Comparison of ENCODE assay signal across 17 cellular contexts in the genomic region with DNA sequence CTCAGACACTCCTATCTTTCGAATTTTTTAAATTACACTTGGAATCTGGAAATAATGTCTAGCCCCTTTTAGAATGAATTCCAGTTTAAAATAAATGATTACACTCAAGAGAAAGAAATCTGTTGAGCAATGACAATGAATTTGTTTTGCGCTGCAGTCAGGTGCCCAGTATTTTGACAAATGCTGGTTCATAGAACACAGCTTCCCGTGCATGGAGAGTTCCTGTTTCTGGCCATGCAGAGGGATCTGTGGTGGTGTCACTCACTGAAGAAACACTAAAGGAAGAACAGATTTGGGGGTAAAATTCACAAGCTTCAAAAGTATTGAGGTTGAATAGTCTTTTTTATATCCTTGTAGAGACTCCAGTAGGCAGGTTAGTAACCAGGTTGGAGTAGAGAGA.
DNase-seq lines count a peak whose midpoint lies in the region; ATAC-seq and TF ChIP-seq lines count a peak whose summit lies in the region.
"Had no signal": no experiment of that assay in that cellular context is flagged by ENCODE, and none has a peak within 500 bp of the region (broad histone marks: within the 10 kb centered on the region; RNA-seq: fewer than 3 reads in every experiment).

No MANE protein-coding gene starts in this region.

- no peak for DNase-seq in Right ventricle myocardium superior
- DNase-seq in left ventricle myocardium inferior, result no peak
- DNase-seq in MV-4-11 (lab: John Stamatoyannopoulos, UW), result peak; percentile 36
- peak in 1 of 2 donors; percentile 14 for DNase-seq in tibial nerve (ENCODE audit: low spot score in 2 of 2)
- DNase-seq in T-helper 2 cell treated with Interferon-gamma antibody and Interleukin-4, amounts not matched to agents 5 μg/mL and 100 μg/mL, for 36 hours (ENCODE audit: low spot score), result no peak
- DNase-seq in NCI-H1694 (lab: John Stamatoyannopoulos, UW), result no peak
- DNase-seq: DMS 273 treated with DMSO at 0.1 percent for 48 hours, GF-D8, IMR-90, NCI-H1436, NCI-H2029 treated with DMSO at 0.1 percent for 48 hours, NCI-H2171 treated with DMSO at 0.1 percent for 48 hours, NCI-H774, SIG-M5 had no signal

- H3K4me3 ChIP-seq in left ventricle myocardium inferior, result no peak overlapping the region
- H3K4me3 ChIP-seq in tibial nerve, result no peak overlapping the region
- H3K4me3 ChIP-seq: BLaER1 had no signal

- no peaks in the 10 kb centered on the region for H3K4me1 ChIP-seq in left ventricle myocardium inferior
- H3K4me1 ChIP-seq in tibial nerve, result peaks cover 0 to 17% (median 9%) of the 10 kb centered on the region in 4 donors
- H3K4me1 ChIP-seq: BLaER1 had no signal

- no peak for TF ChIP-seq POLR2A in tibial nerve (IDR thresholded peaks at IDR 0.05)

- TF ChIP-seq CTCF in left ventricle myocardium inferior (IDR thresholded peaks at IDR 0.05; ENCODE audit: borderline replicate concordance) (no peak), tibial nerve (IDR thresholded peaks at IDR 0.05) (no peak)

- no peaks in the 10 kb centered on the region for H3K27me3 Mint-ChIP-seq in dendritic cell treated with granulocyte-macrophage colony-stimulating factor and Interleukin-4, amounts not matched to agents 40 ng/mL and 50 ng/mL, for 4 days
- H3K27me3 Mint-ChIP-seq in T-helper 2 cell treated with Interferon-gamma antibody and Interleukin-4, amounts not matched to agents 5 μg/mL and 100 μg/mL, for 36 hours (ENCODE audit: low read depth), result peaks cover 5% of the 10 kb centered on the region

- peak; percentile 33 to 55 for TF ChIP-seq EP300 in tibial nerve (IDR thresholded peaks at IDR 0.05)

- H3K4me3 Mint-ChIP-seq in dendritic cell treated with granulocyte-macrophage colony-stimulating factor and Interleukin-4, amounts not matched to agents 40 ng/mL and 50 ng/mL, for 4 days, result no peak overlapping the region
- no peak overlapping the region for H3K4me3 Mint-ChIP-seq in T-helper 2 cell treated with Interferon-gamma antibody and Interleukin-4, amounts not matched to agents 5 μg/mL and 100 μg/mL, for 36 hours

- 50 to 52% methylated on average over 3 of the region's 3 CpGs for WGBS in tibial nerve, 2 donors

- no peaks in the 10 kb centered on the region for H3K27me3 ChIP-seq in left ventricle myocardium inferior (ENCODE audit: low read depth)
- H3K27me3 ChIP-seq in tibial nerve, result no peaks in the 10 kb centered on the region
- H3K27me3 ChIP-seq: BLaER1 had no signal

- no peaks in the 10 kb centered on the region for H3K9me3 ChIP-seq in left ventricle myocardium inferior (replicated peaks)
- H3K9me3 ChIP-seq in tibial nerve, result no peaks in the 10 kb centered on the region
- H3K9me3 ChIP-seq: BLaER1 had no signal

- H3K36me3 ChIP-seq in left ventricle myocardium inferior (no peaks in the 10 kb centered on the region), tibial nerve (no peaks in the 10 kb centered on the region)
- H3K36me3 ChIP-seq: BLaER1 had no signal

- peak overlapping the region; percentile 67 for H3K27ac Mint-ChIP-seq in dendritic cell treated with granulocyte-macrophage colony-stimulating factor and Interleukin-4, amounts not matched to agents 40 ng/mL and 50 ng/mL, for 4 days
- H3K27ac Mint-ChIP-seq in T-helper 2 cell treated with Interferon-gamma antibody and Interleukin-4, amounts not matched to agents 5 μg/mL and 100 μg/mL, for 36 hours, result no peak overlapping the region

- peaks cover 6% of the 10 kb centered on the region for H3K36me3 Mint-ChIP-seq in dendritic cell treated with granulocyte-macrophage colony-stimulating factor and Interleukin-4, amounts not matched to agents 40 ng/mL and 50 ng/mL, for 4 days (ENCODE audit: low read depth)
- H3K36me3 Mint-ChIP-seq in T-helper 2 cell treated with Interferon-gamma antibody and Interleukin-4, amounts not matched to agents 5 μg/mL and 100 μg/mL, for 36 hours (ENCODE audit: low read depth), result no peaks in the 10 kb centered on the region

- intact Hi-C loops in Right ventricle myocardium superior (cut with DNase I) (no loop called here), left ventricle myocardium inferior (cut with micrococcal nuclease) (no loop called here)
- intact Hi-C loops in dendritic cell treated with granulocyte-macrophage colony-stimulating factor and Interleukin-4, amounts not matched to agents 40 ng/mL and 50 ng/mL, for 4 days (cut with micrococcal nuclease), result no loop called here

- H3K27ac ChIP-seq in left ventricle myocardium inferior (replicated peaks), result no peak overlapping the region
- H3K27ac ChIP-seq in tibial nerve, result peak overlapping the region in 1 of 4 donors; percentile 54
- H3K27ac ChIP-seq: BLaER1 had no signal

- ATAC-seq in Right ventricle myocardium superior (ENCODE audit: poor library complexity) (peak; percentile 46), GM19395 (IDR thresholded peaks at IDR 0.05; ENCODE audit: unreplicated experiment) (no peak)

- H3K9me3 Mint-ChIP-seq in dendritic cell treated with granulocyte-macrophage colony-stimulating factor and Interleukin-4, amounts not matched to agents 40 ng/mL and 50 ng/mL, for 4 days, result no peaks in the 10 kb centered on the region
- H3K9me3 Mint-ChIP-seq in T-helper 2 cell treated with Interferon-gamma antibody and Interleukin-4, amounts not matched to agents 5 μg/mL and 100 μg/mL, for 36 hours, result no peaks in the 10 kb centered on the region

- peaks cover 59% of the 10 kb centered on the region for H3K4me1 Mint-ChIP-seq in dendritic cell treated with granulocyte-macrophage colony-stimulating factor and Interleukin-4, amounts not matched to agents 40 ng/mL and 50 ng/mL, for 4 days (ENCODE audit: low read depth)
- H3K4me1 Mint-ChIP-seq in T-helper 2 cell treated with Interferon-gamma antibody and Interleukin-4, amounts not matched to agents 5 μg/mL and 100 μg/mL, for 36 hours (ENCODE audit: low read depth), result peaks cover 15% of the 10 kb centered on the region
